Comparison of ENCODE assay signal across 21 cellular contexts in genomic region chr20:63439866-63440265, GRCh38.
DNase-seq lines count a peak whose midpoint lies in the region; ATAC-seq, FAIRE-seq and TF ChIP-seq lines count a peak whose summit lies in the region.
"Had no signal": no experiment of that assay in that cellular context is flagged by ENCODE, and none has a peak within 500 bp of the region (broad histone marks: within the 10 kb centered on the region; RNA-seq: fewer than 3 reads in every experiment).

No MANE protein-coding gene starts in this region.

- H3K27me3 ChIP-seq in BLaER1 (0 out of 2 replicates have a peak, but pooled peaks cover 3% of the 10 kb centered on the region), NT2/D1 (ENCODE audit: insufficient read depth, insufficient read length) (no peaks in the 10 kb centered on the region), tibial artery (peaks cover 0 to 57% of the 10 kb centered on the region in 2 donors)

- peak; percentile 20 for FAIRE-seq in urothelium cell line (lab: Jason Lieb, UNC)
- FAIRE-seq: A549, D721Med, G401.6, GM12891, GM19239 had no signal

- no peaks in the 10 kb centered on the region for H3K9me3 ChIP-seq in BLaER1
- no peaks in the 10 kb centered on the region; the same call in 1 of the 2 replicates for H3K9me3 ChIP-seq in NT2/D1 (ENCODE audit: insufficient read depth, low read length)
- H3K9me3 ChIP-seq in tibial artery = no peaks in the 10 kb centered on the region
- H3K9me3 ChIP-seq: A549 had no signal

- H3K4me1 ChIP-seq in BLaER1 (peaks cover 92% of the 10 kb centered on the region), NT2/D1 (ENCODE audit: insufficient read depth, insufficient read length) (peaks cover 21% of the 10 kb centered on the region), tibial artery (no peaks in the 10 kb centered on the region)
- H3K4me1 ChIP-seq: A549 had no signal

- intact Hi-C loops in tibial artery (cut with DNase I; ENCODE audit: low total_unique reads) = no loop called here

- no peak for TF ChIP-seq CTCF in tibial artery (IDR thresholded peaks at IDR 0.05)

- peak overlapping the region; percentile 93 for H3K4me2 ChIP-seq in BLaER1
- H3K4me2 ChIP-seq: A549 had no signal

- no peak for ATAC-seq in HG02588 (IDR thresholded peaks at IDR 0.05; ENCODE audit: unreplicated experiment)
- ATAC-seq: CD8-positive, alpha-beta T cell had no signal

- no peak overlapping the region for H3K4me3 ChIP-seq in BLaER1
- no peak overlapping the region for H3K4me3 ChIP-seq in NT2/D1 (ENCODE audit: insufficient read length, low read depth)
- no peak overlapping the region for H3K4me3 ChIP-seq in tibial artery
- H3K4me3 ChIP-seq: A549 had no signal

- H3K27ac ChIP-seq in BLaER1 = no peak overlapping the region
- H3K27ac ChIP-seq in tibial artery = no peak overlapping the region
- H3K27ac ChIP-seq: 22Rv1, A549, C4-2B had no signal

- DNase-seq in NT2/D1 (ENCODE audit: low read depth, low spot score) (no peak), left kidney (ENCODE audit: low read depth, low spot score) (peak; percentile 38), urothelium cell line (ENCODE audit: low spot score) (no peak), tibial artery (no peak)
- DNase-seq in activated T-cell treated with anti-CD3 and anti-CD28 coated beads, Interleukin-2, amount 50 U/mL, for 48 hours = no peak
- DNase-seq: AML-193; Caco-2; Calu3; CD4-positive, alpha-beta T cell; CD8-positive, alpha-beta T cell; DMS79 treated with DMSO at 0.1 percent for 48 hours; GF-D8 had no signal

- H3K9ac ChIP-seq in BLaER1 (no peak overlapping the region), NT2/D1 (ENCODE audit: insufficient read length, low read depth) (peak overlapping the region; percentile 27)

- H3K36me3 ChIP-seq in BLaER1 = no peaks in the 10 kb centered on the region
- H3K36me3 ChIP-seq in NT2/D1 (ENCODE audit: insufficient read depth, insufficient read length, low read length) = peaks cover 20% of the 10 kb centered on the region
- no peaks in the 10 kb centered on the region for H3K36me3 ChIP-seq in tibial artery

- peaks cover 31% of the 10 kb centered on the region for H4K20me1 ChIP-seq in BLaER1
